ENCODE assay signal across 13 cellular contexts in genomic region chrX:102840871-102841705, GRCh38.
DNase-seq lines count a peak whose midpoint lies in the region; ATAC-seq and TF ChIP-seq lines count a peak whose summit lies in the region.
"Had no signal": no experiment of that assay in that cellular context is flagged by ENCODE, and none has a peak within 500 bp of the region (broad histone marks: within the 10 kb centered on the region; RNA-seq: fewer than 3 reads in every experiment).

No MANE protein-coding gene starts in this region.

- POLR2A ChIA-PET in A673 (lab: Charles Lee; ENCODE audit: low non-redundant PET): no interaction called here
- POLR2A ChIA-PET in OCI-LY7 (lab: Charles Lee): no interaction called here

- no peaks in the 10 kb centered on the region for H3K79me2 ChIP-seq in OCI-LY7 (ENCODE audit: insufficient read depth, low read depth, low read length)

- TF ChIP-seq CTCF in A673 (conservative IDR thresholded peaks at IDR 0.05; ENCODE audit: low read depth, low read length) (peak; percentile 61), GM13977 (IDR thresholded peaks at IDR 0.05; ENCODE audit: extremely low read depth, insufficient read depth, missing control alignments) (peak; percentile 17), OCI-LY7 (conservative IDR thresholded peaks at IDR 0.05; ENCODE audit: low read length) (peak; percentile 51)

- H3K27me3 ChIP-seq in A673 (replicated peaks; ENCODE audit: insufficient read depth, low read depth, low read length, poor library complexity): no peaks in the 10 kb centered on the region
- H3K27me3 ChIP-seq: suprapubic skin had no signal

- no peaks in the 10 kb centered on the region for H3K36me3 ChIP-seq in A673 (ENCODE audit: insufficient read depth, low read length, poor library complexity, severe bottlenecking)
- H3K36me3 ChIP-seq in OCI-LY7 (ENCODE audit: insufficient read depth, low read length): no peaks in the 10 kb centered on the region; the same call in 1 of the 2 replicates
- H3K36me3 ChIP-seq: suprapubic skin had no signal

- H3K9me3 ChIP-seq in A673 (ENCODE audit: low read depth, low read length, poor library complexity, severe bottlenecking) (no peaks in the 10 kb centered on the region), OCI-LY7 (ENCODE audit: low read length) (no peaks in the 10 kb centered on the region)
- H3K9me3 ChIP-seq: suprapubic skin had no signal

- intact Hi-C loops in A673 (cut with micrococcal nuclease; ENCODE audit: unreplicated experiment) (no loop called here), OCI-LY7 (cut with micrococcal nuclease; ENCODE audit: unreplicated experiment) (no loop called here)

- no peak overlapping the region for H3K4me2 ChIP-seq in OCI-LY7 (ENCODE audit: low read length)

- H3K27ac ChIP-seq in A673 (ENCODE audit: low read depth, low read length, poor library complexity, severe bottlenecking) (no peak overlapping the region), OCI-LY7 (ENCODE audit: low read depth, low read length, poor library complexity, severe bottlenecking) (no peak overlapping the region)
- H3K27ac ChIP-seq: suprapubic skin had no signal

- H3K4me3 ChIP-seq in A673 (ENCODE audit: low read depth, low read length, poor library complexity, severe bottlenecking) (no peak overlapping the region), OCI-LY7 (ENCODE audit: low read depth, low read length, poor library complexity, severe bottlenecking) (no peak overlapping the region)
- H3K4me3 ChIP-seq: suprapubic skin had no signal

- H3K4me1 ChIP-seq in A673 (ENCODE audit: insufficient read depth, low read length, poor library complexity, severe bottlenecking) (no peaks in the 10 kb centered on the region), OCI-LY7 (ENCODE audit: insufficient read depth, low read length, poor library complexity, severe bottlenecking) (no peaks in the 10 kb centered on the region)
- H3K4me1 ChIP-seq: suprapubic skin had no signal

- no peak for ATAC-seq in HG02588 (IDR thresholded peaks at IDR 0.05; ENCODE audit: unreplicated experiment)
- no peak for ATAC-seq in HG02840 (IDR thresholded peaks at IDR 0.05; ENCODE audit: low FRiP score, unreplicated experiment)
- no peak for ATAC-seq in HG03432 (IDR thresholded peaks at IDR 0.05; ENCODE audit: unreplicated experiment)
- ATAC-seq: activated naive CD8-positive, alpha-beta T cell treated with anti-CD3 and anti-CD28 coated beads, Interleukin-2, amount 50 U/mL, for 24 hours; natural killer cell treated with Interleukin-12 subunit alpha and Interleukin-12 subunit beta and Interleukin-15 and Interleukin-18, amount 100 ng/mL, for 72 hours had no signal

- CTCF ChIA-PET in A673 (lab: Charles Lee): no interaction called here
- CTCF ChIA-PET in OCI-LY7 (lab: Charles Lee; ENCODE audit: unreplicated experiment): no interaction called here

- DNase-seq in A673 (ENCODE audit: low spot score): peak; percentile 63
- DNase-seq in GM13977 (ENCODE audit: low spot score): no peak
- no peak for DNase-seq in OCI-LY7 (ENCODE audit: low spot score)
- DNase-seq in fibroblast of peridontal ligament (ENCODE audit: extremely low read depth): peak; percentile 22
- no peak for DNase-seq in activated CD4-positive, alpha-beta T cell treated with anti-CD3 and anti-CD28 coated beads for 1 hour
- DNase-seq: activated CD4-positive, alpha-beta T cell treated with anti-CD3 and anti-CD28 coated beads, Interleukin-2, amount 10 ng/mL, durations not matched to agents 24 days and 14 days; activated naive CD8-positive, alpha-beta T cell treated with anti-CD3 and anti-CD28 coated beads, Interleukin-2, amount 50 U/mL, for 24 hours; stimulated activated CD4-positive, alpha-beta T cell treated with anti-CD3 and anti-CD28 coated beads, Interleukin-2, amount 100 ng/mL, for 24 hours had no signal

- H2AFZ ChIP-seq in OCI-LY7 (ENCODE audit: low read length): no peak overlapping the region

- H4K20me1 ChIP-seq in OCI-LY7 (ENCODE audit: insufficient read depth, low read length): no peaks in the 10 kb centered on the region

- in situ Hi-C loops in GM13977 (cut with MboI; ENCODE audit: low pct_unique_long_range_greater_than_20kb, low sequenced_read_pairs, unreplicated experiment): no loop called here

- H3K9me2 ChIP-seq in OCI-LY7 (ENCODE audit: insufficient read depth, low read length): no peaks in the 10 kb centered on the region

- BruUV-seq in A673 (replicated peaks; lab: Mats Ljungman, UMichigan): no TSS peak
- BruUV-seq in OCI-LY7 (replicated peaks; lab: Mats Ljungman, UMichigan): no TSS peak

Comparison
In these comparisons a context has a peak if more than half of its experiments do, and no peak if none do; other contexts are left out.
1. DNase-seq: peak in A673 (single experiment) and fibroblast of peridontal ligament (single experiment); none in GM13977 (single experiment), OCI-LY7 (single experiment) and activated CD4-positive, alpha-beta T cell treated with anti-CD3 and anti-CD28 coated beads for 1 hour (single experiment).
2. Peak in every context shown above with its lines, with median percentiles within 50 percentile points of each other: CTCF ChIP-seq.